Comparison of ENCODE assay signal across 1 cellular context in the genomic region with DNA sequence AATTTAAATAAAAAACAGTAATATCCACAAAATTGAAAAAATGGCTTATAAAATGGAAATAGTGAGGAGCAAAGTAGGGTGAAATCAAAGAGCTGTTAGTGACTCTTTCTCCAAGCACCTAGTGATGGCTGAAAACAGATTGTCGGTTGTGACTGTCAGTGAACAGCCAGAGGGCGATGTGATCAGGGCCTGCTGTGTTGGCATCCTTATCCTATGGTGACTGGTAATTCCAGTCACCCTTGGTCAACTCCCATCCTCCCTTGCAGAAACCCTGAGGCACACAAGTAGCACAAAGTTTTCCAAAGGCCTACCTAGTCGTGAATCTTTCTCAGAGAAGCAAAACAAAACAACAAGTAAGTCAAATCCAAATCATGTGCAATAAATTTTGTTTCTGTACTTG.
TF ChIP-seq lines count a peak whose summit lies in the region.

No MANE protein-coding gene starts in this region.

TF ChIP-seq in GM23338, 12 proteins besides CTCF, POLR2A, EP300 and RAD21 (continued from another document):
- TF ChIP-seq, protein P1, sequence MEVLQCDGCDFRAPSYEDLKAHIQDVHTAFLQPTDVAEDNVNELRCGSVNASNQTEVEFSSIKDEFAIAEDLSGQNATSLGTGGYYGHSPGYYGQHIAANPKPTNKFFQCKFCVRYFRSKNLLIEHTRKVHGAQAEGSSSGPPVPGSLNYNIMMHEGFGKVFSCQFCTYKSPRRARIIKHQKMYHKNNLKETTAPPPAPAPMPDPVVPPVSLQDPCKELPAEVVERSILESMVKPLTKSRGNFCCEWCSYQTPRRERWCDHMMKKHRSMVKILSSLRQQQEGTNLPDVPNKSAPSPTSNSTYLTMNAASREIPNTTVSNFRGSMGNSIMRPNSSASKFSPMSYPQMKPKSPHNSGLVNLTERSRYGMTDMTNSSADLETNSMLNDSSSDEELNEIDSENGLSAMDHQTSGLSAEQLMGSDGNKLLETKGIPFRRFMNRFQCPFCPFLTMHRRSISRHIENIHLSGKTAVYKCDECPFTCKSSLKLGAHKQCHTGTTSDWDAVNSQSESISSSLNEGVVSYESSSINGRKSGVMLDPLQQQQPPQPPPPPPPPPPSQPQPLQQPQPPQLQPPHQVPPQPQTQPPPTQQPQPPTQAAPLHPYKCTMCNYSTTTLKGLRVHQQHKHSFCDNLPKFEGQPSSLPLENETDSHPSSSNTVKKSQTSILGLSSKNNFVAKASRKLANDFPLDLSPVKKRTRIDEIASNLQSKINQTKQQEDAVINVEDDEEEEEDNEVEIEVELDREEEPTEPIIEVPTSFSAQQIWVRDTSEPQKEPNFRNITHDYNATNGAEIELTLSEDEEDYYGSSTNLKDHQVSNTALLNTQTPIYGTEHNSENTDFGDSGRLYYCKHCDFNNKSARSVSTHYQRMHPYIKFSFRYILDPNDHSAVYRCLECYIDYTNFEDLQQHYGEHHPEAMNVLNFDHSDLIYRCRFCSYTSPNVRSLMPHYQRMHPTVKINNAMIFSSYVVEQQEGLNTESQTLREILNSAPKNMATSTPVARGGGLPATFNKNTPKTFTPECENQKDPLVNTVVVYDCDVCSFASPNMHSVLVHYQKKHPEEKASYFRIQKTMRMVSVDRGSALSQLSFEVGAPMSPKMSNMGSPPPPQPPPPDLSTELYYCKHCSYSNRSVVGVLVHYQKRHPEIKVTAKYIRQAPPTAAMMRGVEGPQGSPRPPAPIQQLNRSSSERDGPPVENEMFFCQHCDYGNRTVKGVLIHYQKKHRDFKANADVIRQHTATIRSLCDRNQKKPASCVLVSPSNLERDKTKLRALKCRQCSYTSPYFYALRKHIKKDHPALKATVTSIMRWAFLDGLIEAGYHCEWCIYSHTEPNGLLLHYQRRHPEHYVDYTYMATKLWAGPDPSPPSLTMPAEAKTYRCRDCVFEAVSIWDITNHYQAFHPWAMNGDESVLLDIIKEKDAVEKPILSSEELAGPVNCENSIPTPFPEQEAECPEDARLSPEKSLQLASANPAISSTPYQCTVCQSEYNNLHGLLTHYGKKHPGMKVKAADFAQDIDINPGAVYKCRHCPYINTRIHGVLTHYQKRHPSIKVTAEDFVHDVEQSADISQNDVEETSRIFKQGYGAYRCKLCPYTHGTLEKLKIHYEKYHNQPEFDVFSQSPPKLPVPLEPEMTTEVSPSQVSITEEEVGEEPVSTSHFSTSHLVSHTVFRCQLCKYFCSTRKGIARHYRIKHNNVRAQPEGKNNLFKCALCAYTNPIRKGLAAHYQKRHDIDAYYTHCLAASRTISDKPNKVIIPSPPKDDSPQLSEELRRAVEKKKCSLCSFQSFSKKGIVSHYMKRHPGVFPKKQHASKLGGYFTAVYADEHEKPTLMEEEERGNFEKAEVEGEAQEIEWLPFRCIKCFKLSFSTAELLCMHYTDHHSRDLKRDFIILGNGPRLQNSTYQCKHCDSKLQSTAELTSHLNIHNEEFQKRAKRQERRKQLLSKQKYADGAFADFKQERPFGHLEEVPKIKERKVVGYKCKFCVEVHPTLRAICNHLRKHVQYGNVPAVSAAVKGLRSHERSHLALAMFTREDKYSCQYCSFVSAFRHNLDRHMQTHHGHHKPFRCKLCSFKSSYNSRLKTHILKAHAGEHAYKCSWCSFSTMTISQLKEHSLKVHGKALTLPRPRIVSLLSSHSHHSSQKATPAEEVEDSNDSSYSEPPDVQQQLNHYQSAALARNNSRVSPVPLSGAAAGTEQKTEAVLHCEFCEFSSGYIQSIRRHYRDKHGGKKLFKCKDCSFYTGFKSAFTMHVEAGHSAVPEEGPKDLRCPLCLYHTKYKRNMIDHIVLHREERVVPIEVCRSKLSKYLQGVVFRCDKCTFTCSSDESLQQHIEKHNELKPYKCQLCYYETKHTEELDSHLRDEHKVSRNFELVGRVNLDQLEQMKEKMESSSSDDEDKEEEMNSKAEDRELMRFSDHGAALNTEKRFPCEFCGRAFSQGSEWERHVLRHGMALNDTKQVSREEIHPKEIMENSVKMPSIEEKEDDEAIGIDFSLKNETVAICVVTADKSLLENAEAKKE (CRISPR knock-in tag; IDR thresholded peaks at IDR 0.05) = no peak
- TF ChIP-seq ZNF114 (CRISPR knock-in tag; IDR thresholded peaks at IDR 0.05) (no peak), EZH2phosphoT487 (IDR thresholded peaks at IDR 0.05; ENCODE audit: unreplicated experiment) (no peak), POLR2AphosphoS5 (IDR thresholded peaks at IDR 0.05; ENCODE audit: low read depth) (no peak)
